In genomic region chr5:62596691-62597090, GRCh38 we compare ENCODE assay signal across 20 cellular contexts.
"Had no signal": no experiment of that assay in that cellular context is flagged by ENCODE, and none has a peak within 500 bp of the region (broad histone marks: within the 10 kb centered on the region; RNA-seq: fewer than 3 reads in every experiment).

No MANE protein-coding gene starts in this region.

- H3K4me1 Mint-ChIP-seq: central memory CD8-positive, alpha-beta T cell; neural progenitor cell had no signal

- H3K4me3 Mint-ChIP-seq: activated CD8-positive, alpha-beta T cell treated with anti-CD3 and anti-CD28 coated beads, Interleukin-2, amount 10 ng/mL, durations not matched to agents 7 days and 5 days; central memory CD8-positive, alpha-beta T cell; naive B cell; neural progenitor cell; T-helper 2 cell treated with Interferon-gamma antibody and Interleukin-4, amounts not matched to agents 5 μg/mL and 100 μg/mL, for 36 hours had no signal

- ATAC-seq: activated CD8-positive, alpha-beta T cell treated with anti-CD3 and anti-CD28 coated beads, Interleukin-2, amount 10 ng/mL, durations not matched to agents 7 days and 5 days; activated naive CD4-positive, alpha-beta T cell treated with anti-CD3 and anti-CD28 coated beads, Interleukin-2, amount 50 U/mL, for 72 hours; esophagus mucosa; heart right ventricle; left lobe of liver; lower lobe of right lung had no signal

- DNase-seq: activated CD4-positive, alpha-beta T cell treated with anti-CD3 and anti-CD28 coated beads, Interleukin-2, amount 50 U/mL, for 1 hour; activated CD4-positive, CD25-positive, alpha-beta regulatory T cell treated with anti-CD3 and anti-CD28 coated beads, Interleukin-2, amount 50 U/mL, for 72 hours; activated CD8-positive, alpha-beta T cell treated with anti-CD3 and anti-CD28 coated beads, Interleukin-2, amount 10 ng/mL, durations not matched to agents 7 days and 5 days; effector memory CD4-positive, alpha-beta T cell; heart right ventricle; lower lobe of right lung; naive B cell; retina; sigmoid colon; stimulated activated CD4-positive, alpha-beta T cell treated with anti-CD3 and anti-CD28 coated beads, Interleukin-2, amount 100 ng/mL, for 48 hours; stimulated activated naive CD4-positive, alpha-beta T cell treated with Interleukin-2 at 50 U/mL for 16 hours; upper lobe of left lung; WERI-Rb-1 had no signal

- H3K27me3 Mint-ChIP-seq: central memory CD8-positive, alpha-beta T cell; naive B cell; progenitor cell of endocrine pancreas had no signal

- H3K27ac Mint-ChIP-seq: activated CD8-positive, alpha-beta T cell treated with anti-CD3 and anti-CD28 coated beads, Interleukin-2, amount 10 ng/mL, durations not matched to agents 7 days and 5 days; neural progenitor cell; progenitor cell of endocrine pancreas; T-helper 2 cell treated with Interferon-gamma antibody and Interleukin-4, amounts not matched to agents 5 μg/mL and 100 μg/mL, for 36 hours had no signal

- H3K9me3 Mint-ChIP-seq: activated naive CD4-positive, alpha-beta T cell treated with anti-CD3 and anti-CD28 coated beads, Interleukin-2, amount 50 U/mL, for 72 hours; central memory CD8-positive, alpha-beta T cell; neural progenitor cell; T-helper 2 cell treated with Interferon-gamma antibody and Interleukin-4, amounts not matched to agents 5 μg/mL and 100 μg/mL, for 36 hours had no signal
